In the genomic region with DNA sequence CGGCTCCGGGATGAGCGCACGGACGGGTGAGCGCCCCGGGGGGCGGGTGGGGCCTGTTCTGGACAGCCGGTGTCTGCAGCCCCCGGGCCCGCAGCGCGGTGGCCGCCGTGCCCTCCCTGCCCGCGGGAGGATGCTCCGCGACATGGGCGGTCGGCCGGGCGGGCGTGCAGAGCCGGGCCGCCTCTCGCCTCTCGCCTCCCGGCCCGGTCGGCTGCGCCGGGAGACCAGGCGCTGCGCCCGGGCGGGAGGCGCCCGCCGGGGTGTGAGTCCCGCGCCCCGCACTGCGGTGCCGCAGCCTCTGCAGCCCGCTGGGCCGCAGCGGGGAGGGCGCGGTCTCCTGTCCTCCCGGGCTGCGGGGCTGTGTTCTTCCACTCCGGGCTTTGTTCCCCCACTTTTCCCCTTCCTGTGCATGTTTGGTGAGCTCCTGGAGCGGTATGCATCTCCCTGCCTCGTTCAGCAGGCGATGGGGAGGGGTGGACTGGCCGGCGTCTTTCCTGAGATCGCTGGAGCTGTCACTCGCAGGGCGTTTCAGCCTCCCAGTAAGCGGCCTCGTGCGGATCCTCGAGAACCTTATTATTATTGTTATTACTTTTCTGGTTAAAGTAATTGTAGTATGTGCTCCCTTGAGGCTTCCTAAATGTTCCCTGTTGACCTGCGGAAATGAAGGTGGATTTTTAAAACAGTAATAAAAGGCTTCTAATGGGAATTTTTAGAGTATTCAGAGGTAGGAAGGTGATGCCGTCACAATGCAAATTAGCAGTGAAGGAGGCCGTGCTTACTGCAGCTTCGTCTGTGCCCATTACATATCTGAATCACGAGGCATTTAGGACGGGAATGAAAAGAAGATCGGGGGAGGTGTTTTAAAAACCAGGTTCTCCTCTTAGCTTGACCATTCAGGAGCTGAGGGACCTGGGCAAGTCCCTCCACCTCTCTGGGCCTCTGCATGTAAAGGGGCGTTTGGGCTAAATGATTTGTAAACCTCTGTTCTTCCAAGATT, we compare ENCODE assay signal across 8 cellular contexts. TPM values are rescaled to one million over a fixed set of nuclear protein-coding genes. Genes with fewer than 3 reads are reported as not detected.
DNase-seq lines count a peak whose midpoint lies in the region; ATAC-seq and TF ChIP-seq lines count a peak whose summit lies in the region.

No MANE protein-coding gene starts in this region.

- no peak for DNase-seq in CD4-positive, alpha-beta memory T cell
- DNase-seq in GM19238 (ENCODE audit: insufficient read length, low spot score) = peak; percentile 39
- DNase-seq in dorsolateral prefrontal cortex = peak in 6 of 10 donors; percentile 34 to 65 (median 54)
- peak; percentile 47 to 51 for DNase-seq in lung microvascular endothelial cell (ENCODE audit: low read depth in 2 of 2)
- DNase-seq in thyroid gland = peak; percentile 19 to 28
- no peak for DNase-seq in NCI-H446 treated with DMSO at 0.1 percent for 48 hours (lab: John Stamatoyannopoulos, UW)

- H3K9me3 Mint-ChIP-seq in CD4-positive, alpha-beta memory T cell = no peaks in the 10 kb centered on the region

- peak overlapping the region in 4 of 7 donors; percentile 4 to 74 (median 20) for H3K27ac Mint-ChIP-seq in CD4-positive, alpha-beta memory T cell

- ATAC-seq in HG03280 (IDR thresholded peaks at IDR 0.05; ENCODE audit: unreplicated experiment) (peak; percentile 28), SK-N-SH treated with all-trans-retinoic acid at 6 μM for 48 hours (peak; percentile 84)

- CTCF ChIA-PET in CD4-positive, alpha-beta memory T cell (lab: Charles Lee; ENCODE audit: partially characterized antibody) = interaction anchor here (6.5 kb wide), 1 partner anchor 15 kb away, joined by 21 read pairs; a partner anchor contains a TSS

- H3K27ac ChIP-seq in CD4-positive, alpha-beta memory T cell (ENCODE audit: low read depth, low read length) = no peak overlapping the region
- H3K27ac ChIP-seq in dorsolateral prefrontal cortex (peak overlapping the region in 57 of 59 donors; percentile 5 to 94 (median 85)), thyroid gland (peak overlapping the region in 1 of 3 donors; percentile 36)

- no peak for TF ChIP-seq POLR2A in thyroid gland (IDR thresholded peaks at IDR 0.05)

- H3K4me1 Mint-ChIP-seq in CD4-positive, alpha-beta memory T cell = peaks cover 17 to 50% (median 34%) of the 10 kb centered on the region in 4 donors

- H3K27me3 Mint-ChIP-seq in CD4-positive, alpha-beta memory T cell = peaks cover 2 to 3% of the 10 kb centered on the region in 2 donors

- no peaks in the 10 kb centered on the region for H3K36me3 Mint-ChIP-seq in CD4-positive, alpha-beta memory T cell

- peaks cover 30% of the 10 kb centered on the region for H3K4me1 ChIP-seq in CD4-positive, alpha-beta memory T cell (ENCODE audit: insufficient read depth, low read length)
- H3K4me1 ChIP-seq in thyroid gland = peaks cover 9 to 10% of the 10 kb centered on the region in 2 donors

- no peaks in the 10 kb centered on the region for H3K9me3 ChIP-seq in CD4-positive, alpha-beta memory T cell (ENCODE audit: control insufficient read depth in 1 of 2, low read length in 2 of 2)
- H3K9me3 ChIP-seq in thyroid gland = no peaks in the 10 kb centered on the region

- H3K4me3 Mint-ChIP-seq in CD4-positive, alpha-beta memory T cell = peak overlapping the region; percentile 86 to 91 (median 88)

- H3K36me3 ChIP-seq in CD4-positive, alpha-beta memory T cell (ENCODE audit: insufficient read depth, low read length) = no peaks in the 10 kb centered on the region
- no peaks in the 10 kb centered on the region for H3K36me3 ChIP-seq in thyroid gland

- intact Hi-C loops in CD4-positive, alpha-beta memory T cell (cut with micrococcal nuclease) = loop anchor here (1.0 kb wide), 1 partner anchor 15 kb away; a partner anchor contains a TSS
- intact Hi-C loops in dorsolateral prefrontal cortex (cut with DNase I) (loop anchor here in 1 of 2 donors (2.0 kb wide), 1 partner anchor 15 kb away; a partner anchor contains a TSS), thyroid gland (cut with DNase I) (no loop called here)

- no peak for TF ChIP-seq CTCF in dorsolateral prefrontal cortex (IDR thresholded peaks at IDR 0.05 in 54 of 56, conservative IDR thresholded peaks at IDR 0.05 in 2 of 56; ENCODE audit: low read depth in 1 of 56, partially characterized antibody in 56 of 56)
- TF ChIP-seq CTCF in thyroid gland (IDR thresholded peaks at IDR 0.05) = no peak

- H3K27me3 ChIP-seq in CD4-positive, alpha-beta memory T cell (ENCODE audit: insufficient read depth, low read length) = no peaks in the 10 kb centered on the region
- H3K27me3 ChIP-seq in dorsolateral prefrontal cortex = no peaks in the 10 kb centered on the region
- no peaks in the 10 kb centered on the region for H3K27me3 ChIP-seq in thyroid gland

- WGBS in thyroid gland, 2 donors = 6 to 12% methylated on average over 26 to 50 of the region's 73 CpGs

- H3K4me3 ChIP-seq in CD4-positive, alpha-beta memory T cell (ENCODE audit: low read length in 2 of 2) = peak overlapping the region in 1 of 2 donors; percentile 58
- H3K4me3 ChIP-seq in dorsolateral prefrontal cortex (peak overlapping the region; percentile 55 to 93 (median 82)), thyroid gland (replicated peaks in 1 of 3) (peak overlapping the region in 2 of 3 donors; percentile 14 to 49)

- POLR2A ChIA-PET in CD4-positive, alpha-beta memory T cell (lab: Charles Lee; ENCODE audit: partially characterized antibody) = interaction anchor here (1.1 to 3.2 kb wide), 3 partner anchors 15 to 25 kb away, joined by 4 to 31 read pairs (median 8); a partner anchor contains a TSS

TF ChIP-seq in SK-N-SH treated with all-trans-retinoic acid at 6 μM for 48 hours, 23 proteins besides CTCF, POLR2A, EP300 and RAD21 (continues in another document):
- TF ChIP-seq ARNTL (CRISPR knock-in tag; IDR thresholded peaks at IDR 0.05; ENCODE audit: borderline replicate concordance, low read depth) (no peak), OSR1 (CRISPR knock-in tag; IDR thresholded peaks at IDR 0.05) (no peak), ESRRG (CRISPR knock-in tag; IDR thresholded peaks at IDR 0.05) (no peak), BACH2 (CRISPR knock-in tag; IDR thresholded peaks at IDR 0.05; ENCODE audit: borderline replicate concordance) (no peak), ZNF70 (CRISPR knock-in tag; IDR thresholded peaks at IDR 0.05) (no peak), RARB (CRISPR knock-in tag; IDR thresholded peaks at IDR 0.05) (no peak), ZNF565 (CRISPR knock-in tag; conservative IDR thresholded peaks at IDR 0.05; ENCODE audit: low read depth) (no peak)
- TF ChIP-seq, protein P1, sequence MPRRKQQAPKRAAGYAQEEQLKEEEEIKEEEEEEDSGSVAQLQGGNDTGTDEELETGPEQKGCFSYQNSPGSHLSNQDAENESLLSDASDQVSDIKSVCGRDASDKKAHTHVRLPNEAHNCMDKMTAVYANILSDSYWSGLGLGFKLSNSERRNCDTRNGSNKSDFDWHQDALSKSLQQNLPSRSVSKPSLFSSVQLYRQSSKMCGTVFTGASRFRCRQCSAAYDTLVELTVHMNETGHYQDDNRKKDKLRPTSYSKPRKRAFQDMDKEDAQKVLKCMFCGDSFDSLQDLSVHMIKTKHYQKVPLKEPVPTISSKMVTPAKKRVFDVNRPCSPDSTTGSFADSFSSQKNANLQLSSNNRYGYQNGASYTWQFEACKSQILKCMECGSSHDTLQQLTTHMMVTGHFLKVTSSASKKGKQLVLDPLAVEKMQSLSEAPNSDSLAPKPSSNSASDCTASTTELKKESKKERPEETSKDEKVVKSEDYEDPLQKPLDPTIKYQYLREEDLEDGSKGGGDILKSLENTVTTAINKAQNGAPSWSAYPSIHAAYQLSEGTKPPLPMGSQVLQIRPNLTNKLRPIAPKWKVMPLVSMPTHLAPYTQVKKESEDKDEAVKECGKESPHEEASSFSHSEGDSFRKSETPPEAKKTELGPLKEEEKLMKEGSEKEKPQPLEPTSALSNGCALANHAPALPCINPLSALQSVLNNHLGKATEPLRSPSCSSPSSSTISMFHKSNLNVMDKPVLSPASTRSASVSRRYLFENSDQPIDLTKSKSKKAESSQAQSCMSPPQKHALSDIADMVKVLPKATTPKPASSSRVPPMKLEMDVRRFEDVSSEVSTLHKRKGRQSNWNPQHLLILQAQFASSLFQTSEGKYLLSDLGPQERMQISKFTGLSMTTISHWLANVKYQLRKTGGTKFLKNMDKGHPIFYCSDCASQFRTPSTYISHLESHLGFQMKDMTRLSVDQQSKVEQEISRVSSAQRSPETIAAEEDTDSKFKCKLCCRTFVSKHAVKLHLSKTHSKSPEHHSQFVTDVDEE (CRISPR knock-in tag; IDR thresholded peaks at IDR 0.05) = no peak
- TF ChIP-seq, protein P2, sequence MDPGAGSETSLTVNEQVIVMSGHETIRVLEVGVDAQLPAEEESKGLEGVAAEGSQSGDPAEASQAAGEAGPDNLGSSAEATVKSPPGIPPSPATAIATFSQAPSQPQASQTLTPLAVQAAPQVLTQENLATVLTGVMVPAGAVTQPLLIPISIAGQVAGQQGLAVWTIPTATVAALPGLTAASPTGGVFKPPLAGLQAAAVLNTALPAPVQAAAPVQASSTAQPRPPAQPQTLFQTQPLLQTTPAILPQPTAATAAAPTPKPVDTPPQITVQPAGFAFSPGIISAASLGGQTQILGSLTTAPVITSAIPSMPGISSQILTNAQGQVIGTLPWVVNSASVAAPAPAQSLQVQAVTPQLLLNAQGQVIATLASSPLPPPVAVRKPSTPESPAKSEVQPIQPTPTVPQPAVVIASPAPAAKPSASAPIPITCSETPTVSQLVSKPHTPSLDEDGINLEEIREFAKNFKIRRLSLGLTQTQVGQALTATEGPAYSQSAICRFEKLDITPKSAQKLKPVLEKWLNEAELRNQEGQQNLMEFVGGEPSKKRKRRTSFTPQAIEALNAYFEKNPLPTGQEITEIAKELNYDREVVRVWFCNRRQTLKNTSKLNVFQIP (CRISPR knock-in tag; IDR thresholded peaks at IDR 0.05; ENCODE audit: borderline replicate concordance, low read depth) = no peak

RNA-seq across cellular contexts. Expression of a gene that starts 0.6 kb away (rescaled TPM):
- 10 to 100 TPM; 20.0 to 20.3 TPM for total RNA-seq in CD4-positive, alpha-beta memory T cell
- 1 to 10 TPM; 1.4 to 2.8 TPM for polyA plus RNA-seq in CD4-positive, alpha-beta memory T cell
- total RNA-seq in dorsolateral prefrontal cortex (100 to 1,000 TPM; 156 to 398 (median 304) TPM), lung microvascular endothelial cell (13.5 and 29.2 TPM in 2 replicates), thyroid gland (10 to 100 TPM in 3 of 4 donors, 1 to 10 TPM in 1; 7.1 to 14.1 (median 11.0) TPM)

RNA-seq across cellular contexts. Expression of a gene that starts 14.5 kb away (rescaled TPM):
- total RNA-seq in CD4-positive, alpha-beta memory T cell = 10 to 100 TPM; 33.0 to 35.2 TPM
- polyA plus RNA-seq in CD4-positive, alpha-beta memory T cell = 10 to 100 TPM; 63.0 to 70.8 TPM
- total RNA-seq in dorsolateral prefrontal cortex (10 to 100 TPM in 119 of 120 experiments, 1 to 10 TPM in 1; 9.8 to 63.1 (median 38.4) TPM), lung microvascular endothelial cell (11.1 and 26.8 TPM in 2 replicates), thyroid gland (10 to 100 TPM in 3 of 4 donors, 1 to 10 TPM in 1; 8.9 to 18.0 (median 13.8) TPM)

Comparison
In these comparisons a context has a peak if more than half of its experiments do, and no peak if none do; other contexts are left out.
1. DNase-seq: peak in GM19238 (single experiment), dorsolateral prefrontal cortex (6 of 10), lung microvascular endothelial cell (2 of 2) and thyroid gland (2 of 2); none in CD4-positive, alpha-beta memory T cell (0 of 5) and NCI-H446 treated with DMSO at 0.1 percent for 48 hours (single experiment).